ENCODE assay signal across 9 cellular contexts in the genomic region with DNA sequence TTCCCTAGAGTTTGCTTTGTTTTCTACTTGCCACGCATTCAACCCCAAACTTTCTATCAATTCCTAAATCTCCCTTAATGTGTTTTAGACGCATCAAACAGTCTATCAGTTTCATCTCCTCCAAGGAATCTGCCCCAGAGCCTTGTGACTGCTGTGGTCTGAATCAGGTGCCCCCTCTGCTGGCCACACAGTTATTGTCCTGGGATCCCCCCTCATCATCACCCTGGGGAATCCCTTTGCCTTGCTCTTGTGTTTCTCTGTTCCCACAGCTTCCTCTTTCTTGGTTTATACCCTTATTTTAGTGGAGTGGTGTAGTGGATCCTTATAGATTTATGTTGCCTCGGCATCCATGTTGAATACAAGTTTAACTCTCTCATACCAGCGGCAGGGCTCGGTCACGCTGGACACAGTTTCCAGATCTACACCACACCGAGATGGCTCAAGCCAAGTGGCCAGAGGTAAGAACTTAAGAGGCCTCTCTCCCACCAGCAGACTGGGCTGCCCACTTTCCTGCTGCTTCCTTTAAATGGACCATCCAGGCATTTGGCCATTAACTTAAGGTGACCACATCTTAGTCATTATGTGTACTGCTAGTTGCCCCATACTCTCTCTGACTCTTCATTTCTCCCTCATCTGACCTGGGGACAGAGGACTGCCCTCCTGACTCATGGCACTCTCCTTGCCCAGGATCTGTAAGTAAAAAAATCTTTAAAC. TPM values are rescaled to one million over a fixed set of nuclear protein-coding genes. Genes with fewer than 3 reads are reported as not detected.
A peak's percentile ranks its signal among the peaks of the same experiment; 100 is the strongest.
DNase-seq lines count a peak whose midpoint lies in the region; ATAC-seq, FAIRE-seq and TF ChIP-seq lines count a peak whose summit lies in the region.
"Had no signal": no experiment of that assay in that cellular context is flagged by ENCODE, and none has a peak within 500 bp of the region (broad histone marks: within the 10 kb centered on the region; RNA-seq: fewer than 3 reads in every experiment).

No MANE protein-coding gene starts in this region.

- H3K9ac ChIP-seq in MM.1S (ENCODE audit: low read length): no peak overlapping the region

- peaks cover 0 to 6% (median 4%) of the 10 kb centered on the region in 3 donors for H3K27me3 Mint-ChIP-seq in naive B cell
- no peaks in the 10 kb centered on the region for H3K27me3 Mint-ChIP-seq in stimulated activated naive CD8-positive, alpha-beta T cell treated with anti-CD3 and anti-CD28 coated beads, Interleukin-15, amount 100 ng/mL, for 72 hours

- TF ChIP-seq CTCF in A549 (IDR thresholded peaks at IDR 0.05): peak; percentile 62
- peak; percentile 75 for TF ChIP-seq CTCF in GM12875 (IDR thresholded peaks at IDR 0.05; ENCODE audit: borderline replicate concordance, insufficient read depth, low read depth, low read length)
- TF ChIP-seq CTCF in MM.1S (IDR thresholded peaks at IDR 0.05; ENCODE audit: low read length): peak; percentile 78

- H3K4me2 ChIP-seq in A549: no peak overlapping the region
- no peak overlapping the region for H3K4me2 ChIP-seq in MM.1S (ENCODE audit: low read depth, low read length)

- H3K4me1 ChIP-seq in A549 (peaks cover 25% of the 10 kb centered on the region), MM.1S (ENCODE audit: low read length) (no peaks in the 10 kb centered on the region)

- ATAC-seq in A549: peak; percentile 89 to 91
- peak; percentile 94 to 96 for ATAC-seq in naive B cell (ENCODE audit: low read depth in 2 of 2)
- ATAC-seq in stimulated activated naive CD8-positive, alpha-beta T cell treated with anti-CD3 and anti-CD28 coated beads, Interleukin-15, amount 100 ng/mL, for 72 hours: peak; percentile 94
- ATAC-seq in GM19351 (IDR thresholded peaks at IDR 0.05; ENCODE audit: unreplicated experiment): no peak

- no peaks in the 10 kb centered on the region for H3K9me3 Mint-ChIP-seq in naive B cell
- H3K9me3 Mint-ChIP-seq in stimulated activated naive CD8-positive, alpha-beta T cell treated with anti-CD3 and anti-CD28 coated beads, Interleukin-15, amount 100 ng/mL, for 72 hours: no peaks in the 10 kb centered on the region

- no peak overlapping the region for H3K4me3 ChIP-seq in A549
- no peak overlapping the region for H3K4me3 ChIP-seq in GM12875 (ENCODE audit: low read depth, low read length)
- no peak overlapping the region for H3K4me3 ChIP-seq in MM.1S (ENCODE audit: low read length)
- H3K4me3 ChIP-seq: HAP-1 had no signal

- H3K4me1 Mint-ChIP-seq in naive B cell: peaks cover 16 to 31% (median 29%) of the 10 kb centered on the region in 3 donors
- H3K4me1 Mint-ChIP-seq in stimulated activated naive CD8-positive, alpha-beta T cell treated with anti-CD3 and anti-CD28 coated beads, Interleukin-15, amount 100 ng/mL, for 72 hours: peaks cover 17% of the 10 kb centered on the region

- no peak for TF ChIP-seq EP300 in A549 (IDR thresholded peaks at IDR 0.05)

- no peaks in the 10 kb centered on the region for H3K36me3 Mint-ChIP-seq in naive B cell

- H3K9me2 ChIP-seq in MM.1S (replicated peaks; ENCODE audit: insufficient read depth, low read length): no peaks in the 10 kb centered on the region

- no peaks in the 10 kb centered on the region for H4K20me1 ChIP-seq in MM.1S (ENCODE audit: insufficient read depth, low read length)

- CTCF ChIA-PET in A549 (lab: Yijun Ruan, JAX): interaction anchor here (0.6 to 4.8 kb wide), 25 partner anchors 13 to 444 kb away, joined by 3 to 32 read pairs (median 4); no protein-coding TSS in a partner anchor

- FAIRE-seq in A549 (lab: Jason Lieb, UNC): no peak

- no peak for TF ChIP-seq POLR2A in A549 (IDR thresholded peaks at IDR 0.05; ENCODE audit: low read length)

- peak; percentile 67 to 75 for TF ChIP-seq RAD21 in A549 (conservative IDR thresholded peaks at IDR 0.05 in 1 of 2, IDR thresholded peaks at IDR 0.05 in 1 of 2)

- DNase-seq in A549 (ENCODE audit: low read depth in 1 of 2, low spot score in 1 of 2) (peak; percentile 36 to 71), MM.1S (peak; percentile 55), naive B cell (peak; percentile 82)
- peak; percentile 55 to 71 for DNase-seq in activated CD4-positive, alpha-beta T cell treated with anti-CD3 and anti-CD28 coated beads for 4 hours
- DNase-seq in effector CD8-positive, alpha-beta T cell (lab: John Stamatoyannopoulos, UW): peak; percentile 39
- DNase-seq in stimulated activated naive CD8-positive, alpha-beta T cell treated with anti-CD3 and anti-CD28 coated beads, Interleukin-15, amount 100 ng/mL, for 72 hours: peak; percentile 40 to 69

- no peaks in the 10 kb centered on the region for H3K79me2 ChIP-seq in MM.1S (ENCODE audit: low read length)

- WGBS in A549 (ENCODE audit: missing lambda C conversion rate): 73% methylated on average over 7 of the region's 7 CpGs

- peak overlapping the region; percentile 28 to 91 (median 57) for H3K27ac Mint-ChIP-seq in naive B cell
- H3K27ac Mint-ChIP-seq in stimulated activated naive CD8-positive, alpha-beta T cell treated with anti-CD3 and anti-CD28 coated beads, Interleukin-15, amount 100 ng/mL, for 72 hours: peak overlapping the region in 1 of 2 donors; percentile 80

- no peak overlapping the region for H2AFZ ChIP-seq in MM.1S (ENCODE audit: low read length)

- no peaks in the 10 kb centered on the region for H3K36me3 ChIP-seq in MM.1S (replicated peaks; ENCODE audit: insufficient read depth, low read length)
- H3K36me3 ChIP-seq: HAP-1 had no signal

- no peaks in the 10 kb centered on the region for H3K9me3 ChIP-seq in A549
- H3K9me3 ChIP-seq in MM.1S (replicated peaks; ENCODE audit: insufficient read depth, low read length): no peaks in the 10 kb centered on the region
- H3K9me3 ChIP-seq: HAP-1 had no signal

- H3K27me3 ChIP-seq in MM.1S (replicated peaks; ENCODE audit: insufficient read depth, low read length): no peaks in the 10 kb centered on the region

- H3K4me3 Mint-ChIP-seq in naive B cell: no peak overlapping the region
- H3K4me3 Mint-ChIP-seq in stimulated activated naive CD8-positive, alpha-beta T cell treated with anti-CD3 and anti-CD28 coated beads, Interleukin-15, amount 100 ng/mL, for 72 hours: no peak overlapping the region

- POLR2A ChIA-PET in A549 (lab: Yijun Ruan, JAX): no interaction called here

- H3F3A ChIP-seq in MM.1S (ENCODE audit: insufficient read depth, low read length): no peaks in the 10 kb centered on the region

- H3K27ac ChIP-seq in A549 (no peak overlapping the region), MM.1S (ENCODE audit: low read length) (no peak overlapping the region)

TF ChIP-seq in A549, 52 proteins besides CTCF, POLR2A, EP300 and RAD21:
- no peak for TF ChIP-seq EHMT2 (IDR thresholded peaks at IDR 0.05; ENCODE audit: low read depth)
- TF ChIP-seq SMC3 (IDR thresholded peaks at IDR 0.05): peak; percentile 71

RNA-seq across cellular contexts. Expression of a gene that starts 8.2 kb away (rescaled TPM):
- 0.05 TPM in 1 of 2 replicates, not detected in the other for polyA plus RNA-seq in A549 (2011; rRNA removed)
- 0.01 TPM in 1 of 2 replicates, not detected in the other for polyA plus RNA-seq in A549 (2012; cell fraction: cytosol; rRNA removed)
- 0.02 TPM in 1 of 2 replicates, not detected in the other for polyA plus RNA-seq in A549 (2012; cell fraction: nucleus; rRNA removed)
- 0.04 to 0.07 TPM (median 0.04 TPM) in 3 replicates for polyA plus RNA-seq in A549 (2017; fragmentation: RNase III; extraction: RNeasy Plus Mini Kit Qiagen cat#74134 plus additional on column Dnase treatment)
- polyA minus RNA-seq in A549 (2011; rRNA and poly(A)+ RNA removed): not detected in 2 replicates
- under 1 TPM in 5 of 6 donors, not detected in 1; 0.08 to 0.90 (median 0.20) TPM for polyA plus RNA-seq in naive B cell (ENCODE audit: low read depth in 6 of 6)

RNA-seq across cellular contexts. Expression of a gene that starts 51.6 kb away (rescaled TPM):
- polyA plus RNA-seq in A549 (2011; rRNA removed): 37.1 and 48.2 TPM in 2 replicates
- polyA plus RNA-seq in A549 (2012; cell fraction: cytosol; rRNA removed): 61.5 and 76.8 TPM in 2 replicates
- 61.6 and 75.0 TPM in 2 replicates for polyA plus RNA-seq in A549 (2012; cell fraction: nucleus; rRNA removed)
- polyA plus RNA-seq in A549 (2017; fragmentation: RNase III; extraction: RNeasy Plus Mini Kit Qiagen cat#74134 plus additional on column Dnase treatment): 37.7 to 43.8 TPM (median 43.5 TPM) in 3 replicates
- 78.9 and 81.9 TPM in 2 replicates for polyA minus RNA-seq in A549 (2011; rRNA and poly(A)+ RNA removed)
- polyA plus RNA-seq in naive B cell (ENCODE audit: low read depth in 6 of 6): 100 to 1,000 TPM; 374 to 564 (median 422) TPM

RNA-seq across cellular contexts. Expression of a gene that starts 52.5 kb away (rescaled TPM):
- polyA plus RNA-seq in A549 (2011; rRNA removed) (157 and 212 TPM in 2 replicates), A549 (2017; fragmentation: RNase III; extraction: RNeasy Plus Mini Kit Qiagen cat#74134 plus additional on column Dnase treatment) (334 to 372 TPM (median 344 TPM) in 3 replicates), naive B cell (ENCODE audit: low read depth in 6 of 6) (100 to 1,000 TPM in 4 of 6 donors, 10 to 100 TPM in 2; 73.1 to 141 (median 132) TPM)
- 193 and 202 TPM in 2 replicates for polyA plus RNA-seq in A549 (2012; cell fraction: cytosol; rRNA removed)
- 86.5 and 137 TPM in 2 replicates for polyA plus RNA-seq in A549 (2012; cell fraction: nucleus; rRNA removed)
- 123 and 187 TPM in 2 replicates for polyA minus RNA-seq in A549 (2011; rRNA and poly(A)+ RNA removed)

Comparison
In these comparisons a context has a peak if more than half of its experiments do, and no peak if none do; other contexts are left out.
1. RNA of a gene that starts 51.6 kb away (polyA plus RNA-seq): 374 to 564 TPM in naive B cell; 37.1 to 76.8 TPM in A549; every median in the first group is over 4 times any median in the second.
2. Peak in every context shown above with its lines, with median percentiles within 50 percentile points of each other: DNase-seq and CTCF ChIP-seq.